ENCODE assay signal across 19 cellular contexts in genomic region chr1:19330449-19331135, GRCh38.
"Had no signal": no experiment of that assay in that cellular context is flagged by ENCODE, and none has a peak within 500 bp of the region (broad histone marks: within the 10 kb centered on the region; RNA-seq: fewer than 3 reads in every experiment).

No MANE protein-coding gene starts in this region.

- H3K4me3 Mint-ChIP-seq: activated naive CD8-positive, alpha-beta T cell; immature natural killer cell; mesothelial cell of epicardium; neural progenitor cell; stimulated activated memory B cell treated with anti-CD40 and anti-IgM and Interleukin-4, amounts not matched to agents 10 μg/mL and 1 μg/mL and 100 μg/mL, for 72 hours had no signal

- H3K9me3 Mint-ChIP-seq: immature natural killer cell; mesothelial cell of epicardium; neural progenitor cell; stimulated activated memory B cell treated with anti-CD40 and anti-IgM and Interleukin-4, amounts not matched to agents 10 μg/mL and 1 μg/mL and 100 μg/mL, for 72 hours had no signal

- DNase-seq: activated CD4-positive, alpha-beta T cell treated with anti-CD3 and anti-CD28 coated beads, Interleukin-2, amount 50 U/mL, for 4 hours; activated effector memory CD4-positive, alpha-beta T cell treated with Interleukin-2 at 50 U/mL for 16 hours; activated T-cell treated with anti-CD3 and anti-CD28 coated beads for 4 hours; amniotic stem cell; effector CD8-positive, alpha-beta T cell; gastrocnemius medialis; heart left ventricle; immature natural killer cell; left cardiac atrium; sigmoid colon; stimulated activated CD4-positive, alpha-beta T cell treated with anti-CD3 and anti-CD28 coated beads, Interleukin-1b, Interleukin-23, amount 100 ng/mL, for 48 hours; T-helper 9 cell; thyroid gland; uterus had no signal

- H3K36me3 Mint-ChIP-seq: activated naive CD8-positive, alpha-beta T cell had no signal

- H3K27ac Mint-ChIP-seq: activated naive CD8-positive, alpha-beta T cell; mesothelial cell of epicardium; neural progenitor cell; stimulated activated memory B cell treated with anti-CD40 and anti-IgM and Interleukin-4, amounts not matched to agents 10 μg/mL and 1 μg/mL and 100 μg/mL, for 72 hours had no signal

- H3K27me3 Mint-ChIP-seq: activated naive CD8-positive, alpha-beta T cell; stimulated activated memory B cell treated with anti-CD40 and anti-IgM and Interleukin-4, amounts not matched to agents 10 μg/mL and 1 μg/mL and 100 μg/mL, for 72 hours had no signal

- ATAC-seq: activated CD4-positive, CD25-positive, alpha-beta regulatory T cell treated with anti-CD3 and anti-CD28 coated beads, Interleukin-2, amount 50 U/mL, for 24 hours; gastrocnemius medialis; heart left ventricle; left cardiac atrium; stimulated activated memory B cell treated with anti-CD40 and anti-IgM and Interleukin-4, amounts not matched to agents 10 μg/mL and 1 μg/mL and 100 μg/mL, for 72 hours had no signal

- H3K4me1 Mint-ChIP-seq: immature natural killer cell, mesothelial cell of epicardium, neural progenitor cell had no signal
